In genomic region chr1:99745684-99746083, GRCh38 we compare ENCODE assay signal across 37 cellular contexts.
"Had no signal": no experiment of that assay in that cellular context is flagged by ENCODE, and none has a peak within 500 bp of the region (broad histone marks: within the 10 kb centered on the region; RNA-seq: fewer than 3 reads in every experiment).

No MANE protein-coding gene starts in this region.

- H3K4me3 ChIP-seq: adrenal gland, ascending aorta, cardiac muscle cell had no signal

- H3K27ac ChIP-seq: adrenal gland, ascending aorta, cardiac muscle cell had no signal

- H3K4me3 Mint-ChIP-seq: activated B cell treated with CpG ODN at 0.5 μM for 24 hours; activated CD4-positive, alpha-beta memory T cell treated with anti-CD3 and anti-CD28 coated beads for 36 hours; activated CD4-positive, alpha-beta T cell treated with anti-CD3 and anti-CD28 coated beads, Interleukin-2, amount 10 ng/mL, durations not matched to agents 24 days and 14 days; activated CD8-positive, alpha-beta T cell treated with anti-CD3 and anti-CD28 coated beads for 36 hours; activated naive CD4-positive, alpha-beta T cell treated with anti-CD3 and anti-CD28 coated beads for 36 hours; activated naive CD8-positive, alpha-beta T cell treated with anti-CD3 and anti-CD28 coated beads for 36 hours; activated T-cell treated with anti-CD3 and anti-CD28 coated beads, Interleukin-2, amount 50 U/mL, for 4 hours; activated T-cell treated with anti-CD3 and anti-CD28 coated beads, Interleukin-2, amount 50 U/mL, for 72 hours; activated T-helper 1 cell treated with anti-CD3 and anti-CD28 coated beads, Interleukin-12 subunit alpha, Interleukin-12 subunit beta, Interleukin-2, Interleukin-4 antibody, amounts not matched to agents 30 ng/mL and 10 ng/mL and 1 ng/mL, durations not matched to agents 14 hours and 24 hours and 36 hours; activated T-helper 17 cell treated with anti-CD3 and anti-CD28 coated beads, Interleukin-2, amount 50 U/mL, for 72 hours; brain; central memory CD8-positive, alpha-beta T cell; T-helper 1 cell treated with Interleukin-12 subunit alpha and Interleukin-12 subunit beta and Interleukin-4 antibody, amounts not matched to agents 30 μg/mL and 1 μg/mL, for 36 hours; T-helper 2 cell treated with Interferon-gamma antibody and Interleukin-4, amounts not matched to agents 5 μg/mL and 100 μg/mL, for 36 hours had no signal

- H3K4me1 Mint-ChIP-seq: activated B cell treated with CpG ODN at 0.5 μM for 24 hours; brain; central memory CD8-positive, alpha-beta T cell had no signal

- H3K36me3 Mint-ChIP-seq: activated CD4-positive, alpha-beta memory T cell treated with anti-CD3 and anti-CD28 coated beads for 36 hours; activated naive CD4-positive, alpha-beta T cell treated with anti-CD3 and anti-CD28 coated beads, Interleukin-2, amount 50 U/mL, for 72 hours; brain had no signal

- H3K4me1 ChIP-seq: ascending aorta had no signal

- FAIRE-seq: bronchial epithelial cell, TTC549 had no signal

- H3K9me3 Mint-ChIP-seq: activated B cell treated with CpG ODN at 0.5 μM for 24 hours; activated CD4-positive, alpha-beta memory T cell treated with anti-CD3 and anti-CD28 coated beads for 36 hours; activated CD4-positive, alpha-beta T cell treated with anti-CD3 and anti-CD28 coated beads, Interleukin-2, amount 10 ng/mL, durations not matched to agents 24 days and 14 days; activated CD8-positive, alpha-beta T cell treated with anti-CD3 and anti-CD28 coated beads for 36 hours; activated naive CD4-positive, alpha-beta T cell treated with anti-CD3 and anti-CD28 coated beads for 36 hours; activated naive CD4-positive, alpha-beta T cell treated with anti-CD3 and anti-CD28 coated beads, Interleukin-2, amount 50 U/mL, for 72 hours; activated naive CD8-positive, alpha-beta T cell treated with anti-CD3 and anti-CD28 coated beads for 36 hours; activated T-cell treated with anti-CD3 and anti-CD28 coated beads, Interleukin-2, amount 50 U/mL, for 4 hours; activated T-cell treated with anti-CD3 and anti-CD28 coated beads, Interleukin-2, amount 50 U/mL, for 72 hours; activated T-helper 1 cell treated with anti-CD3 and anti-CD28 coated beads, Interleukin-12 subunit alpha, Interleukin-12 subunit beta, Interleukin-2, Interleukin-4 antibody, amounts not matched to agents 30 ng/mL and 10 ng/mL and 1 ng/mL, durations not matched to agents 14 hours and 24 hours and 36 hours; activated T-helper 17 cell treated with anti-CD3 and anti-CD28 coated beads, Interleukin-2, amount 50 U/mL, for 72 hours; brain; central memory CD8-positive, alpha-beta T cell; T-helper 1 cell treated with Interleukin-12 subunit alpha and Interleukin-12 subunit beta and Interleukin-4 antibody, amounts not matched to agents 30 μg/mL and 1 μg/mL, for 36 hours; T-helper 2 cell treated with Interferon-gamma antibody and Interleukin-4, amounts not matched to agents 5 μg/mL and 100 μg/mL, for 36 hours had no signal

- DNase-seq: activated B cell treated with CpG ODN at 0.5 μM for 24 hours; activated CD4-positive, alpha-beta memory T cell treated with anti-CD3 and anti-CD28 coated beads for 36 hours; activated CD4-positive, alpha-beta T cell treated with anti-CD3 and anti-CD28 coated beads for 4 hours; activated CD4-positive, alpha-beta T cell treated with anti-CD3 and anti-CD28 coated beads, Interleukin-2, amount 10 ng/mL, durations not matched to agents 24 days and 14 days; activated CD4-positive, alpha-beta T cell treated with anti-CD3 and anti-CD28 coated beads, Interleukin-2, amount 50 U/mL, for 1 hour; activated CD4-positive, alpha-beta T cell treated with anti-CD3 and anti-CD28 coated beads, Interleukin-2, amount 50 U/mL, for 4 hours; activated CD4-positive, CD25-positive, alpha-beta regulatory T cell treated with anti-CD3 and anti-CD28 coated beads, Interleukin-2, amount 50 U/mL, for 72 hours; activated CD8-positive, alpha-beta memory T cell treated with anti-CD3 and anti-CD28 coated beads, Interleukin-2, amount 50 U/mL, for 4 hours; activated CD8-positive, alpha-beta T cell treated with anti-CD3 and anti-CD28 coated beads for 36 hours; activated effector memory CD4-positive, alpha-beta T cell treated with anti-CD3 and anti-CD28 coated beads, Interleukin-2, amount 50 U/mL, for 16 hours; activated gamma-delta T cell treated with Interleukin-2 at 50 U/mL for 16 hours; activated naive CD4-positive, alpha-beta T cell; activated naive CD4-positive, alpha-beta T cell treated with anti-CD3 and anti-CD28 coated beads for 36 hours; activated naive CD4-positive, alpha-beta T cell treated with anti-CD3 and anti-CD28 coated beads, Interleukin-2, amount 50 U/mL, for 16 hours; activated naive CD8-positive, alpha-beta T cell treated with anti-CD3 and anti-CD28 coated beads for 36 hours; activated T-cell treated with anti-CD3 and anti-CD28 coated beads for 4 hours; activated T-cell treated with anti-CD3 and anti-CD28 coated beads, Interleukin-2, amount 50 U/mL, for 1 hour; activated T-cell treated with anti-CD3 and anti-CD28 coated beads, Interleukin-2, amount 50 U/mL, for 4 hours; activated T-cell treated with anti-CD3 and anti-CD28 coated beads, Interleukin-2, amount 50 U/mL, for 72 hours; adrenal gland; amygdala; anterior cingulate cortex; caudate nucleus; cerebellar nuclear complex; T-helper 2 cell; T-helper 9 cell had no signal

- ATAC-seq: activated CD8-positive, alpha-beta T cell treated with anti-CD3 and anti-CD28 coated beads for 36 hours; activated naive CD4-positive, alpha-beta T cell treated with anti-CD3 and anti-CD28 coated beads, Interleukin-2, amount 50 U/mL, for 72 hours; activated T-cell treated with anti-CD3 and anti-CD28 coated beads, Interleukin-2, amount 50 U/mL, for 4 hours; activated T-cell treated with anti-CD3 and anti-CD28 coated beads, Interleukin-2, amount 50 U/mL, for 72 hours; activated T-helper 17 cell treated with anti-CD3 and anti-CD28 coated beads, Interleukin-2, amount 50 U/mL, for 72 hours had no signal

- H3K27me3 ChIP-seq: adrenal gland, ascending aorta, cardiac muscle cell had no signal

- H3K27ac Mint-ChIP-seq: activated B cell treated with CpG ODN at 0.5 μM for 24 hours; activated CD4-positive, alpha-beta memory T cell treated with anti-CD3 and anti-CD28 coated beads for 36 hours; activated CD4-positive, alpha-beta T cell treated with anti-CD3 and anti-CD28 coated beads, Interleukin-2, amount 10 ng/mL, durations not matched to agents 24 days and 14 days; activated CD8-positive, alpha-beta T cell treated with anti-CD3 and anti-CD28 coated beads for 36 hours; activated naive CD4-positive, alpha-beta T cell treated with anti-CD3 and anti-CD28 coated beads for 36 hours; activated naive CD4-positive, alpha-beta T cell treated with anti-CD3 and anti-CD28 coated beads, Interleukin-2, amount 50 U/mL, for 72 hours; activated naive CD8-positive, alpha-beta T cell treated with anti-CD3 and anti-CD28 coated beads for 36 hours; activated T-cell treated with anti-CD3 and anti-CD28 coated beads, Interleukin-2, amount 50 U/mL, for 72 hours; activated T-helper 1 cell treated with anti-CD3 and anti-CD28 coated beads, Interleukin-12 subunit alpha, Interleukin-12 subunit beta, Interleukin-2, Interleukin-4 antibody, amounts not matched to agents 30 ng/mL and 10 ng/mL and 1 ng/mL, durations not matched to agents 14 hours and 24 hours and 36 hours; activated T-helper 17 cell treated with anti-CD3 and anti-CD28 coated beads, Interleukin-2, amount 50 U/mL, for 72 hours; brain; T-helper 1 cell treated with Interleukin-12 subunit alpha and Interleukin-12 subunit beta and Interleukin-4 antibody, amounts not matched to agents 30 μg/mL and 1 μg/mL, for 36 hours; T-helper 2 cell treated with Interferon-gamma antibody and Interleukin-4, amounts not matched to agents 5 μg/mL and 100 μg/mL, for 36 hours had no signal

- H3K9me3 ChIP-seq: adrenal gland, ascending aorta had no signal
